Comparison of ENCODE assay signal across 19 cellular contexts in the genomic region with DNA sequence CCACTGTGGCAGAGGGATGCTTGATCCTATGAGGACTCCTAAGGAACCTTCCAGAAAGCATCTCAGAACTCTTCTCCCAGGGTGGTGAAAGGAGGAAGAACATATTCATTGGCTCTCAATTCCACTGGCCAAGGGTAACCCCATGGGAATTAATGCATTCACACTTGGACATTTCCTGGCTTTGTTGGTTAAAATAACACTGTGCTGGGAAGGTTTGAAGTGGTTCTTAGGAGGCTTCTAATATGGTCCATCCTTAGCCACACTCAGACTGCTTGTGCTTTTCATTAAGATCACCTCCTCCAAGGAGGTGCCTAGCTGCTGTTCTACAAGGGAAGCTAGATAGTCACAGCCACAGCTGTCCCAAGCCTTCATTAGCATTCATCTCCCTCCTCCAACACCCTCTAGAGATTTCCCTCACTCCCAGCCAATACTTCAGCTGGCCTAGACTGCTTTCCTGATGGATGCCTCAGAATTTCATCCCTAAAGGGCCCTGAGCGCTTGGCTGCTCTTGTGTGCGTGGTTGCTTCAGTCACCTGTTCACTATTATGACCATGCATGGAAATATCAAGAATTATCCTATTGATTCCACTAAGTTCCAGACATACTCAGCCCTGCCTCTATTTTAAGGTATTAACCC.
"Had no signal": no experiment of that assay in that cellular context is flagged by ENCODE, and none has a peak within 500 bp of the region (broad histone marks: within the 10 kb centered on the region; RNA-seq: fewer than 3 reads in every experiment).

No MANE protein-coding gene starts in this region.

- H3K4me1 Mint-ChIP-seq: activated naive CD8-positive, alpha-beta T cell treated with anti-CD3 and anti-CD28 coated beads for 36 hours; naive thymus-derived CD4-positive, alpha-beta T cell had no signal

- H2AFZ ChIP-seq: parathyroid adenoma had no signal

- H3K4me3 ChIP-seq: lung had no signal

- H3K27ac ChIP-seq: epithelial cell of prostate, parathyroid adenoma had no signal

- H3K4me3 Mint-ChIP-seq: activated naive CD8-positive, alpha-beta T cell treated with anti-CD3 and anti-CD28 coated beads for 36 hours; activated T-helper 1 cell treated with anti-CD3 and anti-CD28 coated beads, Interleukin-12 subunit alpha, Interleukin-12 subunit beta, Interleukin-2, Interleukin-4 antibody, amounts not matched to agents 30 ng/mL and 10 ng/mL and 1 ng/mL, durations not matched to agents 14 hours and 24 hours and 36 hours; brain; dendritic cell treated with granulocyte-macrophage colony-stimulating factor and Interleukin-4, amounts not matched to agents 40 ng/mL and 50 ng/mL, for 4 days; effector memory CD8-positive, alpha-beta T cell; naive thymus-derived CD4-positive, alpha-beta T cell; type B pancreatic cell had no signal

- H3K27me3 Mint-ChIP-seq: brain had no signal

- ATAC-seq: activated CD4-positive, CD25-positive, alpha-beta regulatory T cell treated with anti-CD3 and anti-CD28 coated beads, Interleukin-2, amount 50 U/mL, for 24 hours; effector memory CD8-positive, alpha-beta T cell; naive thymus-derived CD4-positive, alpha-beta T cell had no signal

- H3K36me3 Mint-ChIP-seq: activated naive CD8-positive, alpha-beta T cell treated with anti-CD3 and anti-CD28 coated beads for 36 hours; brain; naive thymus-derived CD4-positive, alpha-beta T cell had no signal

- H3K9me3 Mint-ChIP-seq: dendritic cell treated with granulocyte-macrophage colony-stimulating factor and Interleukin-4, amounts not matched to agents 40 ng/mL and 50 ng/mL, for 4 days had no signal

- DNase-seq: activated CD4-positive, alpha-beta T cell treated with anti-CD3 and anti-CD28 coated beads, Interleukin-2, amount 50 U/mL, for 1 hour; activated naive CD8-positive, alpha-beta T cell treated with anti-CD3 and anti-CD28 coated beads for 36 hours; amygdala; cerebellar nuclear complex; effector memory CD8-positive, alpha-beta T cell; glutamatergic neuron; kidney glomerular epithelial cell; naive thymus-derived CD4-positive, alpha-beta T cell; stimulated activated CD4-positive, alpha-beta T cell treated with anti-CD3 and anti-CD28 coated beads, Interleukin-4, amount 100 ng/mL, for 24 hours; stimulated activated naive CD4-positive, alpha-beta T cell; T-helper 9 cell had no signal

- H3K4me1 ChIP-seq: parathyroid adenoma had no signal

- H3K9ac ChIP-seq: parathyroid adenoma had no signal

- H3K27ac Mint-ChIP-seq: activated naive CD8-positive, alpha-beta T cell treated with anti-CD3 and anti-CD28 coated beads for 36 hours; activated T-helper 1 cell treated with anti-CD3 and anti-CD28 coated beads, Interleukin-12 subunit alpha, Interleukin-12 subunit beta, Interleukin-2, Interleukin-4 antibody, amounts not matched to agents 30 ng/mL and 10 ng/mL and 1 ng/mL, durations not matched to agents 14 hours and 24 hours and 36 hours; brain; dendritic cell treated with granulocyte-macrophage colony-stimulating factor and Interleukin-4, amounts not matched to agents 40 ng/mL and 50 ng/mL, for 4 days; effector memory CD8-positive, alpha-beta T cell; naive thymus-derived CD4-positive, alpha-beta T cell; type B pancreatic cell had no signal
